ENCODE assay signal across 1 cellular context in genomic region chr7:100088621-100089457, GRCh38.
A peak's percentile ranks its signal among the peaks of the same experiment; 100 is the strongest.
TF ChIP-seq lines count a peak whose summit lies in the region.

Gene COPS6 (plus strand): TSS chr7:100088969. CDS start chr7:100088991, 22 bp downstream.

TF ChIP-seq in GM12878, 131 proteins besides CTCF, POLR2A, EP300 and RAD21 (continued from another document and continues in another):
- TF ChIP-seq, protein P1, sequence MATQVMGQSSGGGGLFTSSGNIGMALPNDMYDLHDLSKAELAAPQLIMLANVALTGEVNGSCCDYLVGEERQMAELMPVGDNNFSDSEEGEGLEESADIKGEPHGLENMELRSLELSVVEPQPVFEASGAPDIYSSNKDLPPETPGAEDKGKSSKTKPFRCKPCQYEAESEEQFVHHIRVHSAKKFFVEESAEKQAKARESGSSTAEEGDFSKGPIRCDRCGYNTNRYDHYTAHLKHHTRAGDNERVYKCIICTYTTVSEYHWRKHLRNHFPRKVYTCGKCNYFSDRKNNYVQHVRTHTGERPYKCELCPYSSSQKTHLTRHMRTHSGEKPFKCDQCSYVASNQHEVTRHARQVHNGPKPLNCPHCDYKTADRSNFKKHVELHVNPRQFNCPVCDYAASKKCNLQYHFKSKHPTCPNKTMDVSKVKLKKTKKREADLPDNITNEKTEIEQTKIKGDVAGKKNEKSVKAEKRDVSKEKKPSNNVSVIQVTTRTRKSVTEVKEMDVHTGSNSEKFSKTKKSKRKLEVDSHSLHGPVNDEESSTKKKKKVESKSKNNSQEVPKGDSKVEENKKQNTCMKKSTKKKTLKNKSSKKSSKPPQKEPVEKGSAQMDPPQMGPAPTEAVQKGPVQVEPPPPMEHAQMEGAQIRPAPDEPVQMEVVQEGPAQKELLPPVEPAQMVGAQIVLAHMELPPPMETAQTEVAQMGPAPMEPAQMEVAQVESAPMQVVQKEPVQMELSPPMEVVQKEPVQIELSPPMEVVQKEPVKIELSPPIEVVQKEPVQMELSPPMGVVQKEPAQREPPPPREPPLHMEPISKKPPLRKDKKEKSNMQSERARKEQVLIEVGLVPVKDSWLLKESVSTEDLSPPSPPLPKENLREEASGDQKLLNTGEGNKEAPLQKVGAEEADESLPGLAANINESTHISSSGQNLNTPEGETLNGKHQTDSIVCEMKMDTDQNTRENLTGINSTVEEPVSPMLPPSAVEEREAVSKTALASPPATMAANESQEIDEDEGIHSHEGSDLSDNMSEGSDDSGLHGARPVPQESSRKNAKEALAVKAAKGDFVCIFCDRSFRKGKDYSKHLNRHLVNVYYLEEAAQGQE (IDR thresholded peaks at IDR 0.05; ENCODE audit: low read depth, low read length): peak; percentile 31; the same call in 1 of the 2 replicates
- TF ChIP-seq MEF2B (IDR thresholded peaks at IDR 0.05; ENCODE audit: partially characterized antibody, poor library complexity, severe bottlenecking) (peak; percentile 29), NRF1 (conservative IDR thresholded peaks at IDR 0.05; ENCODE audit: low read depth, low read length) (0 out of 2 replicates have a peak, but pooled peaks have one; percentile 21), SRF (IDR thresholded peaks at IDR 0.05; ENCODE audit: low read depth in 2 of 2, low read length in 2 of 2) (no peak), TBL1XR1 (IDR thresholded peaks at IDR 0.05; ENCODE audit: low read depth, low read length) (no peak), USF2 (IDR thresholded peaks at IDR 0.05; ENCODE audit: borderline replicate concordance, low read depth, low read length) (no peak), PAX5 (IDR thresholded peaks at IDR 0.05; ENCODE audit: borderline replicate concordance, low read depth, low read length) (no peak), YY1 (IDR thresholded peaks at IDR 0.05; ENCODE audit: low read depth, low read length) (peak; percentile 99), JUND (IDR thresholded peaks at IDR 0.05; ENCODE audit: low read depth, low read length) (no peak), HDGF (IDR thresholded peaks at IDR 0.05) (no peak), SMAD5 (IDR thresholded peaks at IDR 0.05; ENCODE audit: low read depth) (peak; percentile 77), BMI1 (IDR thresholded peaks at IDR 0.05; ENCODE audit: borderline replicate concordance) (no peak), ZBTB4 (CRISPR knock-in tag; IDR thresholded peaks at IDR 0.05) (no peak), MTA2 (IDR thresholded peaks at IDR 0.05; ENCODE audit: low read depth) (no peak), TARDBP (IDR thresholded peaks at IDR 0.05; ENCODE audit: borderline replicate concordance) (peak; percentile 46; the same call in 1 of the 2 replicates), EED (IDR thresholded peaks at IDR 0.05; ENCODE audit: low read depth) (no peak), MTA3 (IDR thresholded peaks at IDR 0.05; ENCODE audit: borderline replicate concordance, low read length) (no peak), CBX3 (IDR thresholded peaks at IDR 0.05; ENCODE audit: borderline replicate concordance, low read depth) (no peak), ZNF274 (IDR thresholded peaks at IDR 0.05; ENCODE audit: insufficient read depth, insufficient read length) (no peak), NR2C2 (IDR thresholded peaks at IDR 0.05; ENCODE audit: borderline replicate concordance, control insufficient read depth, insufficient read length, low read depth) (no peak), MYC (IDR thresholded peaks at IDR 0.05; ENCODE audit: insufficient read depth, insufficient read length, insufficient replicate concordance, low read length, severe bottlenecking) (no peak), SMARCA5 (IDR thresholded peaks at IDR 0.05) (peak; percentile 72; the same call in 1 of the 2 replicates), SIX5 (IDR thresholded peaks at IDR 0.05; ENCODE audit: low read depth, low read length, severe bottlenecking) (no peak), IKZF1 (conservative IDR thresholded peaks at IDR 0.05) (peak; percentile 81), STAT3 (IDR thresholded peaks at IDR 0.05; ENCODE audit: low read depth, low read length) (no peak), RAD51 (IDR thresholded peaks at IDR 0.05) (no peak), FOS (IDR thresholded peaks at IDR 0.05; ENCODE audit: borderline replicate concordance, extremely low read depth, insufficient read length) (no peak), IRF5 (IDR thresholded peaks at IDR 0.05; ENCODE audit: borderline replicate concordance) (no peak), ZZZ3 (IDR thresholded peaks at IDR 0.05; ENCODE audit: control insufficient read depth, insufficient read length, low read depth) (no peak), CREM (IDR thresholded peaks at IDR 0.05; ENCODE audit: low read depth) (no peak), NBN (IDR thresholded peaks at IDR 0.05) (peak; percentile 63; the same call in 1 of the 2 replicates), SREBF1 (IDR thresholded peaks at IDR 0.05; ENCODE audit: low read length) (no peak; the same call in 1 of the 2 replicates), WRNIP1 (IDR thresholded peaks at IDR 0.05; ENCODE audit: borderline replicate concordance, low read depth, low read length) (no peak), TCF12 (IDR thresholded peaks at IDR 0.05; ENCODE audit: low read depth, low read length) (peak; percentile 55; the same call in 1 of the 2 replicates), EZH2 (IDR thresholded peaks at IDR 0.05; ENCODE audit: borderline replicate concordance, control insufficient read depth, low read depth, low read length) (no peak), ZNF217 (IDR thresholded peaks at IDR 0.05) (no peak), TCF3 (IDR thresholded peaks at IDR 0.05; ENCODE audit: borderline replicate concordance, insufficient read depth, low read depth, low read length) (no peak), HCFC1 (IDR thresholded peaks at IDR 0.05; ENCODE audit: low read length) (peak; percentile 52), MEF2A (IDR thresholded peaks at IDR 0.05; ENCODE audit: insufficient read depth, low read depth, low read length) (no peak), RB1 (IDR thresholded peaks at IDR 0.05; ENCODE audit: borderline replicate concordance) (peak; percentile 93), EGR1 (IDR thresholded peaks at IDR 0.05; ENCODE audit: borderline replicate concordance in 1 of 2, low read depth in 2 of 2, low read length in 2 of 2) (peak in 1 of 2 experiments; percentile 47; a peak in 1 of 3 replicates)
- TF ChIP-seq, protein P2, sequence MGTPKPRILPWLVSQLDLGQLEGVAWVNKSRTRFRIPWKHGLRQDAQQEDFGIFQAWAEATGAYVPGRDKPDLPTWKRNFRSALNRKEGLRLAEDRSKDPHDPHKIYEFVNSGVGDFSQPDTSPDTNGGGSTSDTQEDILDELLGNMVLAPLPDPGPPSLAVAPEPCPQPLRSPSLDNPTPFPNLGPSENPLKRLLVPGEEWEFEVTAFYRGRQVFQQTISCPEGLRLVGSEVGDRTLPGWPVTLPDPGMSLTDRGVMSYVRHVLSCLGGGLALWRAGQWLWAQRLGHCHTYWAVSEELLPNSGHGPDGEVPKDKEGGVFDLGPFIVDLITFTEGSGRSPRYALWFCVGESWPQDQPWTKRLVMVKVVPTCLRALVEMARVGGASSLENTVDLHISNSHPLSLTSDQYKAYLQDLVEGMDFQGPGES (IDR thresholded peaks at IDR 0.05): no peak
- TF ChIP-seq, protein P3, sequence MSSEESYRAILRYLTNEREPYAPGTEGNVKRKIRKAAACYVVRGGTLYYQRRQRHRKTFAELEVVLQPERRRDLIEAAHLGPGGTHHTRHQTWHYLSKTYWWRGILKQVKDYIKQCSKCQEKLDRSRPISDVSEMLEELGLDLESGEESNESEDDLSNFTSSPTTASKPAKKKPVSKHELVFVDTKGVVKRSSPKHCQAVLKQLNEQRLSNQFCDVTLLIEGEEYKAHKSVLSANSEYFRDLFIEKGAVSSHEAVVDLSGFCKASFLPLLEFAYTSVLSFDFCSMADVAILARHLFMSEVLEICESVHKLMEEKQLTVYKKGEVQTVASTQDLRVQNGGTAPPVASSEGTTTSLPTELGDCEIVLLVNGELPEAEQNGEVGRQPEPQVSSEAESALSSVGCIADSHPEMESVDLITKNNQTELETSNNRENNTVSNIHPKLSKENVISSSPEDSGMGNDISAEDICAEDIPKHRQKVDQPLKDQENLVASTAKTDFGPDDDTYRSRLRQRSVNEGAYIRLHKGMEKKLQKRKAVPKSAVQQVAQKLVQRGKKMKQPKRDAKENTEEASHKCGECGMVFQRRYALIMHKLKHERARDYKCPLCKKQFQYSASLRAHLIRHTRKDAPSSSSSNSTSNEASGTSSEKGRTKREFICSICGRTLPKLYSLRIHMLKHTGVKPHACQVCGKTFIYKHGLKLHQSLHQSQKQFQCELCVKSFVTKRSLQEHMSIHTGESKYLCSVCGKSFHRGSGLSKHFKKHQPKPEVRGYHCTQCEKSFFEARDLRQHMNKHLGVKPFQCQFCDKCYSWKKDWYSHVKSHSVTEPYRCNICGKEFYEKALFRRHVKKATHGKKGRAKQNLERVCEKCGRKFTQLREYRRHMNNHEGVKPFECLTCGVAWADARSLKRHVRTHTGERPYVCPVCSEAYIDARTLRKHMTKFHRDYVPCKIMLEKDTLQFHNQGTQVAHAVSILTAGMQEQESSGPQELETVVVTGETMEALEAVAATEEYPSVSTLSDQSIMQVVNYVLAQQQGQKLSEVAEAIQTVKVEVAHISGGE (CRISPR knock-in tag; IDR thresholded peaks at IDR 0.05): 0 out of 2 replicates have a peak, but pooled peaks have one; percentile 25
- TF ChIP-seq, protein P4, sequence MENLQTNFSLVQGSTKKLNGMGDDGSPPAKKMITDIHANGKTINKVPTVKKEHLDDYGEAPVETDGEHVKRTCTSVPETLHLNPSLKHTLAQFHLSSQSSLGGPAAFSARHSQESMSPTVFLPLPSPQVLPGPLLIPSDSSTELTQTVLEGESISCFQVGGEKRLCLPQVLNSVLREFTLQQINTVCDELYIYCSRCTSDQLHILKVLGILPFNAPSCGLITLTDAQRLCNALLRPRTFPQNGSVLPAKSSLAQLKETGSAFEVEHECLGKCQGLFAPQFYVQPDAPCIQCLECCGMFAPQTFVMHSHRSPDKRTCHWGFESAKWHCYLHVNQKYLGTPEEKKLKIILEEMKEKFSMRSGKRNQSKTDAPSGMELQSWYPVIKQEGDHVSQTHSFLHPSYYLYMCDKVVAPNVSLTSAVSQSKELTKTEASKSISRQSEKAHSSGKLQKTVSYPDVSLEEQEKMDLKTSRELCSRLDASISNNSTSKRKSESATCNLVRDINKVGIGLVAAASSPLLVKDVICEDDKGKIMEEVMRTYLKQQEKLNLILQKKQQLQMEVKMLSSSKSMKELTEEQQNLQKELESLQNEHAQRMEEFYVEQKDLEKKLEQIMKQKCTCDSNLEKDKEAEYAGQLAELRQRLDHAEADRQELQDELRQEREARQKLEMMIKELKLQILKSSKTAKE (IDR thresholded peaks at IDR 0.05; ENCODE audit: low read depth, poor library complexity, severe bottlenecking): no peak
- TF ChIP-seq, protein P5, sequence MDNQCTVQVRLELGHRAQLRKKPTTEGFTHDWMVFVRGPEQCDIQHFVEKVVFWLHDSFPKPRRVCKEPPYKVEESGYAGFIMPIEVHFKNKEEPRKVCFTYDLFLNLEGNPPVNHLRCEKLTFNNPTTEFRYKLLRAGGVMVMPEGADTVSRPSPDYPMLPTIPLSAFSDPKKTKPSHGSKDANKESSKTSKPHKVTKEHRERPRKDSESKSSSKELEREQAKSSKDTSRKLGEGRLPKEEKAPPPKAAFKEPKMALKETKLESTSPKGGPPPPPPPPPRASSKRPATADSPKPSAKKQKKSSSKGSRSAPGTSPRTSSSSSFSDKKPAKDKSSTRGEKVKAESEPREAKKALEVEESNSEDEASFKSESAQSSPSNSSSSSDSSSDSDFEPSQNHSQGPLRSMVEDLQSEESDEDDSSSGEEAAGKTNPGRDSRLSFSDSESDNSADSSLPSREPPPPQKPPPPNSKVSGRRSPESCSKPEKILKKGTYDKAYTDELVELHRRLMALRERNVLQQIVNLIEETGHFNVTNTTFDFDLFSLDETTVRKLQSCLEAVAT (IDR thresholded peaks at IDR 0.05): no peak; the same call in 1 of the 2 replicates
